Comparison of ENCODE assay signal across 8 cellular contexts in the genomic region with DNA sequence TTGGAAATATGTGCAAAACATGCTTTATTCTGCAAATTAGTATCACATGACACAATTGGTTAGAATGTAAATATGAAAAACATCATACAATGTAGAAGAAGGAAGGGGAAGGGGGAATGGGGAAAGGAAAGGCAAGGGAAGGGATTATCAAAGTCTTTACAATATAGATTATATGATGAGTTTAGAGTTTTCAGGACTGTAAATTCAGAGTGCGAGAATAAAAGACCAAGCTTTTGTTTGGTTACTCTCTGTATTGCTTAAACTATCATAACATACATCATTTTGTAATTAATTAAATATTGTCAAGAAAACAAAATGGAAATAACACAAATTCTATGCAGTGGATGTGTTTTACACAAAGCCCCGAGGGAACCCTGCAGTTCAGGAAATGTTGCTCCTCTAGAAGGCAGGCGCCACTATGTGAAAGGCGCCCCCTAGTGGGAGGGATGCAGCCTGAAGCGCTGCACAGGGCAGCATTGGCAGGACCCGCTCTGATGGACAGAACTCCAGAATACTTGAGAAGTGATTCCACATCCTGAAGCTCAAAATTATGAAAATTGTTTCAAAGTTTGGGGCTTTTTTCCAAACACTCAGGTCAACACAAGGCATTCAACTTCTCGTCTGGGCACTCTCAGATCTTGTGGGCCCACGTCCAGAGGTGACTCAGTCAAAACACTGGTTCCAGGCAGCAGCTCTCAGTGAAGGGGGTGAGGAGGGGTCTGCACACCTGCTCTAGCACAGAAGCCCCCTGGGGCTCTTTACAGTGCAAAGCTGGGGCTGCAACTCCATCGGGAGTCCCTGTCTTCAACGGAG. TPM values are rescaled to one million over a fixed set of nuclear protein-coding genes. Genes with fewer than 3 reads are reported as not detected.
DNase-seq lines count a peak whose midpoint lies in the region; ATAC-seq, FAIRE-seq and TF ChIP-seq lines count a peak whose summit lies in the region.

No MANE protein-coding gene starts in this region.

- no peaks in the 10 kb centered on the region for H4K20me1 ChIP-seq in endothelial cell of umbilical vein (replicated peaks; ENCODE audit: control insufficient read depth, extremely low read depth, insufficient read depth, low read length)

- H3K4me3 ChIP-seq in endothelial cell of umbilical vein (replicated peaks in 1 of 3; ENCODE audit: insufficient read depth in 1 of 3, low read depth in 1 of 3, low read length in 3 of 3) = no peak overlapping the region

- peak; percentile 82 for ATAC-seq in GM18519 (IDR thresholded peaks at IDR 0.05; ENCODE audit: low FRiP score, unreplicated experiment)
- peak; percentile 73 for ATAC-seq in HG03097 (IDR thresholded peaks at IDR 0.05; ENCODE audit: low FRiP score, unreplicated experiment)

- no peaks in the 10 kb centered on the region for H3K9me3 ChIP-seq in endothelial cell of umbilical vein (replicated peaks; ENCODE audit: control insufficient read depth, insufficient read depth, low read length)

- H3K27me3 ChIP-seq in endothelial cell of umbilical vein (ENCODE audit: control insufficient read depth in 2 of 2, insufficient read depth in 2 of 2, low read length in 2 of 2) = peaks cover 7 to 12% of the 10 kb centered on the region in 2 experiments

- BruUV-seq in endothelial cell of umbilical vein (replicated peaks; lab: Mats Ljungman, UMichigan) = no TSS peak

- DNase-seq in AG08395 (ENCODE audit: low spot score) (peak; percentile 77), NCI-H774 (lab: John Stamatoyannopoulos, UW) (peak; percentile 45), endothelial cell of umbilical vein (ENCODE audit: low read depth, low spot score) (peak; percentile 70), myocyte (ENCODE audit: low read depth) (peak; percentile 79)
- DNase-seq in activated CD8-positive, alpha-beta memory T cell treated with anti-CD3 and anti-CD28 coated beads for 48 hours (ENCODE audit: low read depth in 2 of 3, low spot score in 2 of 3) = peak; percentile 15 to 63 (median 58)
- peak; percentile 88 for DNase-seq in stimulated activated CD8-positive, alpha-beta memory T cell treated with anti-CD3 and anti-CD28 coated beads, Interleukin-4, amount 100 ng/mL, for 48 hours

- TF ChIP-seq CTCF in endothelial cell of umbilical vein (IDR thresholded peaks at IDR 0.05; ENCODE audit: extremely low read depth in 1 of 2, insufficient read depth in 1 of 2, low read depth in 1 of 2, low read length in 2 of 2) = peak; percentile 89 to 92

- no peaks in the 10 kb centered on the region for H3K4me1 ChIP-seq in endothelial cell of umbilical vein (ENCODE audit: control insufficient read depth, extremely low read depth, insufficient read depth, low read length)

- no peaks in the 10 kb centered on the region for H3K36me3 ChIP-seq in endothelial cell of umbilical vein (ENCODE audit: control insufficient read depth in 2 of 2, extremely low read depth in 1 of 2, insufficient read depth in 2 of 2, low read length in 2 of 2)

- intact Hi-C loops in endothelial cell of umbilical vein (cut with micrococcal nuclease) = loop anchor here (1.0 to 5.0 kb wide), 4 partner anchors 115 to 510 kb away; no protein-coding TSS in a partner anchor

- no peaks in the 10 kb centered on the region for H3K79me2 ChIP-seq in endothelial cell of umbilical vein (ENCODE audit: control insufficient read depth, insufficient read depth, low read length)

- dilution Hi-C loops in endothelial cell of umbilical vein (cut with MboI; ENCODE audit: extremely low pct_ligation_motif_present, low sequenced_read_pairs) = no loop called here

- no peaks in the 10 kb centered on the region for H3K9me1 ChIP-seq in endothelial cell of umbilical vein (replicated peaks; ENCODE audit: control insufficient read depth, extremely low read depth, insufficient read depth, low read length)

- H3K4me2 ChIP-seq in endothelial cell of umbilical vein (ENCODE audit: insufficient read depth, low read length) = no peak overlapping the region

- FAIRE-seq in endothelial cell of umbilical vein (lab: Jason Lieb, UNC) = peak; percentile 88

- no peak overlapping the region for H3K9ac ChIP-seq in endothelial cell of umbilical vein (replicated peaks; ENCODE audit: extremely low read depth, insufficient read depth, low read length)

- TF ChIP-seq POLR2A in endothelial cell of umbilical vein (IDR thresholded peaks at IDR 0.05; ENCODE audit: low read depth, low read length) = no peak

- no peak overlapping the region for H2AFZ ChIP-seq in endothelial cell of umbilical vein (ENCODE audit: low read depth, low read length)

- H3K27ac ChIP-seq in endothelial cell of umbilical vein (ENCODE audit: insufficient read depth, low read depth, low read length) = no peak overlapping the region

- POLR2A ChIA-PET in endothelial cell of umbilical vein (lab: Charles Lee) = no interaction called here

- CTCF ChIA-PET in endothelial cell of umbilical vein (lab: Charles Lee) = interaction anchor here (0.6 to 4.3 kb wide), 20 partner anchors 12 to 509 kb away, joined by 3 to 45 read pairs (median 4); a partner anchor contains a TSS

TF ChIP-seq in endothelial cell of umbilical vein, 7 proteins besides CTCF, POLR2A, EP300 and RAD21:
- no peak for TF ChIP-seq JUN (IDR thresholded peaks at IDR 0.05; ENCODE audit: borderline replicate concordance, insufficient read depth, insufficient read length, low read depth)

RNA-seq across cellular contexts. Expression of a gene that starts 31.6 kb away (rescaled TPM):
- total RNA-seq in endothelial cell of umbilical vein = 6.0 and 10.1 TPM in 2 replicates
- 13.4 and 14.9 TPM in 2 replicates for polyA plus RNA-seq in endothelial cell of umbilical vein
- polyA plus RNA-seq in endothelial cell of umbilical vein (2011; cell fraction: cytosol; rRNA removed) = 11.0 and 11.3 TPM in 2 replicates
- 6.3 and 9.1 TPM in 2 replicates for polyA plus RNA-seq in endothelial cell of umbilical vein (2011; cell fraction: nucleus; rRNA removed)
- 7.7 and 8.3 TPM in 2 replicates for polyA plus RNA-seq in endothelial cell of umbilical vein (2012)
- polyA minus RNA-seq in endothelial cell of umbilical vein = 21.5 and 32.0 TPM in 2 replicates
- polyA minus RNA-seq in endothelial cell of umbilical vein (2011; cell fraction: cytosol; rRNA and poly(A)+ RNA removed) = 9.4 TPM
- polyA minus RNA-seq in endothelial cell of umbilical vein (2011; cell fraction: nucleus; rRNA and poly(A)+ RNA removed) = 1.8 and 4.7 TPM in 2 replicates
- 7.4 and 11.2 TPM in 2 replicates for total RNA-seq in myocyte
- polyA plus RNA-seq in myocyte (2012) = 12.6 TPM
